ENCODE assay signal across 22 cellular contexts in genomic region chr11:72962084-72962483, GRCh38.
DNase-seq lines count a peak whose midpoint lies in the region; ATAC-seq and TF ChIP-seq lines count a peak whose summit lies in the region.
"Had no signal": no experiment of that assay in that cellular context is flagged by ENCODE, and none has a peak within 500 bp of the region (broad histone marks: within the 10 kb centered on the region; RNA-seq: fewer than 3 reads in every experiment).

No MANE protein-coding gene starts in this region.

- H3K9me3 Mint-ChIP-seq in activated T-cell treated with anti-CD3 and anti-CD28 coated beads, Interleukin-2, amount 50 U/mL, for 72 hours: no peaks in the 10 kb centered on the region
- no peaks in the 10 kb centered on the region for H3K9me3 Mint-ChIP-seq in activated T-cell treated with anti-CD3 and anti-CD28 coated beads, Interleukin-2, amount 50 U/mL, for 4 hours
- H3K9me3 Mint-ChIP-seq in stimulated activated naive CD8-positive, alpha-beta T cell treated with anti-CD3 and anti-CD28 coated beads, Interleukin-15, amount 100 ng/mL, for 72 hours: peaks cover 0 to 6% of the 10 kb centered on the region in 2 donors
- H3K9me3 Mint-ChIP-seq: activated T-helper 1 cell treated with anti-CD3 and anti-CD28 coated beads, Interleukin-12 subunit alpha, Interleukin-12 subunit beta, Interleukin-2, Interleukin-4 antibody, amounts not matched to agents 30 ng/mL and 10 ng/mL and 1 ng/mL, durations not matched to agents 14 hours and 24 hours and 36 hours; neural progenitor cell had no signal

- no peaks in the 10 kb centered on the region for H3K27me3 Mint-ChIP-seq in activated T-cell treated with anti-CD3 and anti-CD28 coated beads, Interleukin-2, amount 50 U/mL, for 72 hours (ENCODE audit: low read depth)
- no peaks in the 10 kb centered on the region for H3K27me3 Mint-ChIP-seq in activated T-cell treated with anti-CD3 and anti-CD28 coated beads, Interleukin-2, amount 50 U/mL, for 4 hours (ENCODE audit: low read depth)
- H3K27me3 Mint-ChIP-seq in stimulated activated naive CD8-positive, alpha-beta T cell treated with anti-CD3 and anti-CD28 coated beads, Interleukin-15, amount 100 ng/mL, for 72 hours: no peaks in the 10 kb centered on the region
- H3K27me3 Mint-ChIP-seq: memory B cell had no signal

- H3K4me1 Mint-ChIP-seq in activated T-cell treated with anti-CD3 and anti-CD28 coated beads, Interleukin-2, amount 50 U/mL, for 72 hours (ENCODE audit: low read depth): peaks cover 11% of the 10 kb centered on the region
- H3K4me1 Mint-ChIP-seq in activated T-cell treated with anti-CD3 and anti-CD28 coated beads, Interleukin-2, amount 50 U/mL, for 4 hours (ENCODE audit: low read depth): peaks cover 3% of the 10 kb centered on the region
- peaks cover 30% of the 10 kb centered on the region for H3K4me1 Mint-ChIP-seq in stimulated activated naive CD8-positive, alpha-beta T cell treated with anti-CD3 and anti-CD28 coated beads, Interleukin-15, amount 100 ng/mL, for 72 hours

- DNase-seq in activated T-cell treated with anti-CD3 and anti-CD28 coated beads, Interleukin-2, amount 50 U/mL, for 72 hours: no peak
- no peak for DNase-seq in activated T-cell treated with anti-CD3 and anti-CD28 coated beads, Interleukin-2, amount 50 U/mL, for 4 hours
- DNase-seq in OCI-M1 (lab: John Stamatoyannopoulos, UW) (peak; percentile 95), epithelial cell of esophagus (ENCODE audit: low read depth) (peak; percentile 46), DMS114 treated with DMSO at 0.1 percent for 48 hours (lab: John Stamatoyannopoulos, UW; ENCODE audit: unreplicated experiment) (no peak), NCI-H748 (lab: John Stamatoyannopoulos, UW; ENCODE audit: unreplicated experiment) (no peak)
- no peak for DNase-seq in stimulated activated naive CD8-positive, alpha-beta T cell treated with anti-CD3 and anti-CD28 coated beads, Interleukin-15, amount 100 ng/mL, for 72 hours
- DNase-seq: activated CD4-positive, alpha-beta T cell treated with anti-CD3 and anti-CD28 coated beads for 1 hour; aorta; COR-L47; gastrocnemius medialis; GOT3; NCI-H1105; NCI-H510A treated with DMSO at 0.1 percent for 48 hours; stimulated activated CD4-positive, alpha-beta T cell treated with anti-CD3 and anti-CD28 coated beads, Interleukin-2, amount 100 ng/mL, for 48 hours; T-helper 1 cell; transverse colon had no signal

- H3K4me3 Mint-ChIP-seq in activated T-cell treated with anti-CD3 and anti-CD28 coated beads, Interleukin-2, amount 50 U/mL, for 72 hours: no peak overlapping the region
- no peak overlapping the region for H3K4me3 Mint-ChIP-seq in activated T-cell treated with anti-CD3 and anti-CD28 coated beads, Interleukin-2, amount 50 U/mL, for 4 hours
- H3K4me3 Mint-ChIP-seq in stimulated activated naive CD8-positive, alpha-beta T cell treated with anti-CD3 and anti-CD28 coated beads, Interleukin-15, amount 100 ng/mL, for 72 hours: no peak overlapping the region
- H3K4me3 Mint-ChIP-seq: activated T-helper 1 cell treated with anti-CD3 and anti-CD28 coated beads, Interleukin-12 subunit alpha, Interleukin-12 subunit beta, Interleukin-2, Interleukin-4 antibody, amounts not matched to agents 30 ng/mL and 10 ng/mL and 1 ng/mL, durations not matched to agents 14 hours and 24 hours and 36 hours; memory B cell; neural progenitor cell had no signal

- H3K4me3 ChIP-seq in epithelial cell of esophagus (ENCODE audit: low read length): no peak overlapping the region
- H3K4me3 ChIP-seq: gastrocnemius medialis, neural progenitor cell, right atrium auricular region, transverse colon had no signal

- no peak for TF ChIP-seq CTCF in epithelial cell of esophagus (IDR thresholded peaks at IDR 0.05; ENCODE audit: insufficient read depth, low read depth, low read length, missing control alignments)

- peaks cover 2 to 7% of the 10 kb centered on the region in 2 donors for H3K36me3 Mint-ChIP-seq in activated T-cell treated with anti-CD3 and anti-CD28 coated beads, Interleukin-2, amount 50 U/mL, for 72 hours (ENCODE audit: insufficient read depth in 2 of 2)
- H3K36me3 Mint-ChIP-seq in activated T-cell treated with anti-CD3 and anti-CD28 coated beads, Interleukin-2, amount 50 U/mL, for 4 hours (ENCODE audit: insufficient read depth): peaks cover 24% of the 10 kb centered on the region

- ATAC-seq in activated T-cell treated with anti-CD3 and anti-CD28 coated beads, Interleukin-2, amount 50 U/mL, for 72 hours (replicated peaks in 1 of 2): no peak
- no peak for ATAC-seq in activated T-cell treated with anti-CD3 and anti-CD28 coated beads, Interleukin-2, amount 50 U/mL, for 4 hours
- peak; percentile 67 for ATAC-seq in stimulated activated naive CD8-positive, alpha-beta T cell treated with anti-CD3 and anti-CD28 coated beads, Interleukin-15, amount 100 ng/mL, for 72 hours
- ATAC-seq in HG03354 (IDR thresholded peaks at IDR 0.05; ENCODE audit: poor library complexity, severe bottlenecking, unreplicated experiment): no peak
- ATAC-seq: gastrocnemius medialis had no signal

- peak overlapping the region; percentile 19 for H3K27ac Mint-ChIP-seq in activated T-cell treated with anti-CD3 and anti-CD28 coated beads, Interleukin-2, amount 50 U/mL, for 72 hours
- H3K27ac Mint-ChIP-seq in stimulated activated naive CD8-positive, alpha-beta T cell treated with anti-CD3 and anti-CD28 coated beads, Interleukin-15, amount 100 ng/mL, for 72 hours: peak overlapping the region; percentile 74 to 91
- H3K27ac Mint-ChIP-seq: activated T-helper 1 cell treated with anti-CD3 and anti-CD28 coated beads, Interleukin-12 subunit alpha, Interleukin-12 subunit beta, Interleukin-2, Interleukin-4 antibody, amounts not matched to agents 30 ng/mL and 10 ng/mL and 1 ng/mL, durations not matched to agents 14 hours and 24 hours and 36 hours; neural progenitor cell had no signal

Comparison
In these comparisons a context has a peak if more than half of its experiments do, and no peak if none do; other contexts are left out.
1. DNase-seq: peak in OCI-M1 (single experiment) and epithelial cell of esophagus (single experiment); none in activated T-cell treated with anti-CD3 and anti-CD28 coated beads, Interleukin-2, amount 50 U/mL, for 72 hours (0 of 2), activated T-cell treated with anti-CD3 and anti-CD28 coated beads, Interleukin-2, amount 50 U/mL, for 4 hours (single experiment), stimulated activated naive CD8-positive, alpha-beta T cell treated with anti-CD3 and anti-CD28 coated beads, Interleukin-15, amount 100 ng/mL, for 72 hours (0 of 2), DMS114 treated with DMSO at 0.1 percent for 48 hours (single experiment) and NCI-H748 (single experiment).